In genomic region chr18:9096013-9096383, GRCh38 we compare ENCODE assay signal across 1 cellular context.
TF ChIP-seq lines count a peak whose summit lies in the region.

No MANE protein-coding gene starts in this region.

TF ChIP-seq in A549, 52 proteins besides CTCF, POLR2A, EP300 and RAD21 (continued from another document):
- TF ChIP-seq, protein P1, sequence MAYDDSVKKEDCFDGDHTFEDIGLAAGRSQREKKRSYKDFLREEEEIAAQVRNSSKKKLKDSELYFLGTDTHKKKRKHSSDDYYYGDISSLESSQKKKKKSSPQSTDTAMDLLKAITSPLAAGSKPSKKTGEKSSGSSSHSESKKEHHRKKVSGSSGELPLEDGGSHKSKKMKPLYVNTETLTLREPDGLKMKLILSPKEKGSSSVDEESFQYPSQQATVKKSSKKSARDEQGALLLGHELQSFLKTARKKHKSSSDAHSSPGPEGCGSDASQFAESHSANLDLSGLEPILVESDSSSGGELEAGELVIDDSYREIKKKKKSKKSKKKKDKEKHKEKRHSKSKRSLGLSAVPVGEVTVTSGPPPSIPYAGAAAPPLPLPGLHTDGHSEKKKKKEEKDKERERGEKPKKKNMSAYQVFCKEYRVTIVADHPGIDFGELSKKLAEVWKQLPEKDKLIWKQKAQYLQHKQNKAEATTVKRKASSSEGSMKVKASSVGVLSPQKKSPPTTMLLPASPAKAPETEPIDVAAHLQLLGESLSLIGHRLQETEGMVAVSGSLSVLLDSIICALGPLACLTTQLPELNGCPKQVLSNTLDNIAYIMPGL (CRISPR knock-in tag; IDR thresholded peaks at IDR 0.05; ENCODE audit: borderline replicate concordance), result no peak
- TF ChIP-seq RNF2 (IDR thresholded peaks at IDR 0.05; ENCODE audit: borderline replicate concordance, low read depth), result no peak
- TF ChIP-seq ZSCAN20 (CRISPR knock-in tag; IDR thresholded peaks at IDR 0.05), result no peak
TF ChIP-seq in A549: peak in this region for 0.
